In the genomic region with DNA sequence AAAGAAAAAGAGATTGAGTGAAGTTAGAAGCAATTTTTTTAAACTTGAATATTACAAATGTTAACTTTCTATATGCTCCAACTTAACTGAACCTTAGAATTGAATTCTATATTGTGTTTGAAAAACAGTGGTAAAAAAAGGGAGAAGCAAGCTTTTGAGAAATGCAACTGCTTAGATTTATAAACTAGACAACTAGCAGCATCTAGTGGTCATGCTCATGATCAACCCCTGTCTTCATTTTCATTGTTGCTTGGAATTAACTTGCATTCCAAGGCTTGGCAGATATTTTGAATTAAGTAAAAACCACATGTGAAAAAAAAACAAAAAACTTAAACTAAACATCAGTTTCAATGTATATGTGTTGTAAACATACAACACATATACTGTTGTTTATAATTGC, we compare ENCODE assay signal across 9 cellular contexts.
A peak's percentile ranks its signal among the peaks of the same experiment; 100 is the strongest.
DNase-seq lines count a peak whose midpoint lies in the region; FAIRE-seq and TF ChIP-seq lines count a peak whose summit lies in the region.
"Had no signal": no experiment of that assay in that cellular context is flagged by ENCODE, and none has a peak within 500 bp of the region (broad histone marks: within the 10 kb centered on the region; RNA-seq: fewer than 3 reads in every experiment).

No MANE protein-coding gene starts in this region.

- no peak overlapping the region for H3K27ac Mint-ChIP-seq in CD4-positive, alpha-beta memory T cell

- no peak overlapping the region for H3K4me3 Mint-ChIP-seq in CD4-positive, alpha-beta memory T cell

- H3K4me3 ChIP-seq in HFF-Myc (replicated peaks; ENCODE audit: low read depth, low read length) (no peak overlapping the region), WI38 (ENCODE audit: low read depth, low read length) (no peak overlapping the region), kidney (ENCODE audit: low read length in 2 of 2) (no peak overlapping the region), MG63 (no peak overlapping the region)
- no peak overlapping the region for H3K4me3 ChIP-seq in CD4-positive, alpha-beta memory T cell (ENCODE audit: low read length in 2 of 2)

- H3K9ac ChIP-seq in kidney (ENCODE audit: low read length in 2 of 2) = no peak overlapping the region

- DNase-seq in AML-193 (lab: John Stamatoyannopoulos, UW) = peak; percentile 3 to 6
- DNase-seq in HFF-Myc (ENCODE audit: extremely low read depth, low read depth) = peak; percentile 6
- DNase-seq in kidney = no peak
- DNase-seq in NCI-H187 treated with DMSO at 0.1 percent for 48 hours (lab: John Stamatoyannopoulos, UW) = no peak
- DNase-seq in MG63 = no peak
- DNase-seq in HPDE6-E6E7 (ENCODE audit: extremely low spot score) = no peak
- DNase-seq in CD4-positive, alpha-beta memory T cell = no peak
- DNase-seq: activated gamma-delta T cell treated with Interleukin-2 at 50 U/mL for 16 hours had no signal

- TF ChIP-seq CTCF in HFF-Myc (IDR thresholded peaks at IDR 0.05; ENCODE audit: low read depth, low read length, missing control alignments) (peak; percentile 43), WI38 (IDR thresholded peaks at IDR 0.05; ENCODE audit: low read depth, low read length) (peak; percentile 33; the same call in 1 of the 2 replicates), kidney (IDR thresholded peaks at IDR 0.05; ENCODE audit: borderline replicate concordance, extremely low read depth, insufficient read depth) (peak; percentile 22)

- H3K4me1 ChIP-seq in kidney (ENCODE audit: control insufficient read depth in 1 of 2, insufficient read depth in 1 of 2, low read depth in 1 of 2, low read length in 2 of 2) = no peaks in the 10 kb centered on the region
- no peaks in the 10 kb centered on the region for H3K4me1 ChIP-seq in CD4-positive, alpha-beta memory T cell (ENCODE audit: insufficient read depth, low read length)

- H3K27me3 ChIP-seq in MG63 = no peaks in the 10 kb centered on the region; the same call in none of the 2 replicates
- no peaks in the 10 kb centered on the region for H3K27me3 ChIP-seq in CD4-positive, alpha-beta memory T cell (ENCODE audit: insufficient read depth, low read length)

- POLR2A ChIA-PET in CD4-positive, alpha-beta memory T cell (lab: Charles Lee; ENCODE audit: partially characterized antibody) = no interaction called here

- intact Hi-C loops in kidney (cut with DNase I) = no loop called here
- intact Hi-C loops in CD4-positive, alpha-beta memory T cell (cut with micrococcal nuclease) = no loop called here

- H3K9me3 ChIP-seq in kidney (ENCODE audit: control insufficient read depth in 1 of 2, low read length in 2 of 2) = no peaks in the 10 kb centered on the region
- H3K9me3 ChIP-seq in MG63 = no peaks in the 10 kb centered on the region
- no peaks in the 10 kb centered on the region for H3K9me3 ChIP-seq in CD4-positive, alpha-beta memory T cell (ENCODE audit: control insufficient read depth in 1 of 2, low read length in 2 of 2)

- no peaks in the 10 kb centered on the region for H3K27me3 Mint-ChIP-seq in CD4-positive, alpha-beta memory T cell

- peaks cover 0 to 4% (median 0%) of the 10 kb centered on the region in 4 donors for H3K4me1 Mint-ChIP-seq in CD4-positive, alpha-beta memory T cell

- CTCF ChIA-PET in CD4-positive, alpha-beta memory T cell (lab: Charles Lee; ENCODE audit: partially characterized antibody) = no interaction called here

- FAIRE-seq in kidney (lab: Jason Lieb, UNC) = no peak

- H3K27ac ChIP-seq in kidney (ENCODE audit: low read depth in 2 of 2, low read length in 2 of 2) = no peak overlapping the region
- no peak overlapping the region for H3K27ac ChIP-seq in CD4-positive, alpha-beta memory T cell (ENCODE audit: low read depth, low read length)

- H3K36me3 Mint-ChIP-seq in CD4-positive, alpha-beta memory T cell = peaks cover 59 to 65% of the 10 kb centered on the region in 2 donors

- H3K36me3 ChIP-seq in kidney (ENCODE audit: control insufficient read depth in 1 of 2, insufficient read depth in 2 of 2, low read length in 2 of 2) (no peaks in the 10 kb centered on the region), MG63 (no peaks in the 10 kb centered on the region)
- no peaks in the 10 kb centered on the region for H3K36me3 ChIP-seq in CD4-positive, alpha-beta memory T cell (ENCODE audit: insufficient read depth, low read length)

- H3K9me3 Mint-ChIP-seq in CD4-positive, alpha-beta memory T cell = peaks cover 0 to 50% (median 36%) of the 10 kb centered on the region in 8 donors

Comparison
In these comparisons a context has a peak if more than half of its experiments do, and no peak if none do; other contexts are left out.
1. DNase-seq: peak in AML-193 (2 of 2) and HFF-Myc (single experiment); none in kidney (single experiment), NCI-H187 treated with DMSO at 0.1 percent for 48 hours (single experiment), MG63 (single experiment), HPDE6-E6E7 (single experiment) and CD4-positive, alpha-beta memory T cell (0 of 5).
2. Peak in every context shown above with its lines, with median percentiles within 50 percentile points of each other: CTCF ChIP-seq.